9 cellular contexts compared by ENCODE assay signal in genomic region chr12:111812881-111813741, GRCh38. TPM values are rescaled to one million over a fixed set of nuclear protein-coding genes. Genes with fewer than 3 reads are reported as not detected.
DNase-seq lines count a peak whose midpoint lies in the region; ATAC-seq, FAIRE-seq and TF ChIP-seq lines count a peak whose summit lies in the region.
"Had no signal": no experiment of that assay in that cellular context is flagged by ENCODE, and none has a peak within 500 bp of the region (broad histone marks: within the 10 kb centered on the region; RNA-seq: fewer than 3 reads in every experiment).

No MANE protein-coding gene starts in this region.

- H3K23ac ChIP-seq in H1 (ENCODE audit: insufficient read length) = no peak overlapping the region
- no peak overlapping the region for H3K23ac ChIP-seq in mesendoderm (ENCODE audit: low read length)

- H3K36me3 ChIP-seq in H1 (ENCODE audit: control insufficient read depth in 2 of 4, insufficient read depth in 4 of 4, low read length in 3 of 4) (peaks cover 0 to 5% (median 0%) of the 10 kb centered on the region in 4 experiments; a peak in 1 of 8 replicates), mesendoderm (ENCODE audit: control insufficient read depth, insufficient read depth, low read length) (peaks cover 2% of the 10 kb centered on the region)

- H3K23me2 ChIP-seq in H1 (ENCODE audit: low read depth, low read length) = no peaks in the 10 kb centered on the region

- no peaks in the 10 kb centered on the region for H3K79me1 ChIP-seq in H1 (ENCODE audit: low read depth, low read length)
- no peaks in the 10 kb centered on the region for H3K79me1 ChIP-seq in mesendoderm (ENCODE audit: low read length)

- peak; percentile 71 for FAIRE-seq in H1 (lab: Jason Lieb, UNC)

- H2BK120ac ChIP-seq in H1 (replicated peaks; ENCODE audit: low read depth, low read length) = no peak overlapping the region
- H2BK120ac ChIP-seq in mesendoderm (ENCODE audit: low read depth, low read length) = no peak overlapping the region

- H3K4me3 ChIP-seq in H1 (ENCODE audit: extremely low read depth in 1 of 4, insufficient read depth in 2 of 4, low read depth in 3 of 4, low read length in 4 of 4) = no peak overlapping the region
- no peak overlapping the region for H3K4me3 ChIP-seq in mesendoderm (ENCODE audit: low read length)
- H3K4me3 ChIP-seq: skin epidermis had no signal

- H3K9me3 ChIP-seq in H1 (ENCODE audit: insufficient read depth in 2 of 2, low read depth in 1 of 2, low read length in 1 of 2) = no peaks in the 10 kb centered on the region

- no peak overlapping the region for H2BK20ac ChIP-seq in H1 (ENCODE audit: low read length)

- H4K8ac ChIP-seq in H1 (ENCODE audit: extremely low read depth, insufficient read depth, low read length) = no peak overlapping the region
- H4K8ac ChIP-seq in mesendoderm (ENCODE audit: low read depth, low read length) = no peak overlapping the region

- no peak overlapping the region for H4K91ac ChIP-seq in H1 (replicated peaks; ENCODE audit: insufficient read length, low read length)

- H3K56ac ChIP-seq in H1 (replicated peaks; ENCODE audit: insufficient read length, low read depth, low read length) (no peak overlapping the region), mesendoderm (ENCODE audit: low read length) (no peak overlapping the region)

- H3K4me1 ChIP-seq in H1 (replicated peaks in 1 of 4; ENCODE audit: control insufficient read depth in 3 of 4, insufficient read depth in 4 of 4, low read length in 3 of 4) = no peaks in the 10 kb centered on the region
- H3K4me1 ChIP-seq in mesendoderm (ENCODE audit: control insufficient read depth, low read depth, low read length) = no peaks in the 10 kb centered on the region

- peak; percentile 84 to 85 for TF ChIP-seq RAD21 in H1 (IDR thresholded peaks at IDR 0.05 in 1 of 2, conservative IDR thresholded peaks at IDR 0.05 in 1 of 2; ENCODE audit: low read depth in 2 of 2, low read length in 2 of 2)

- no peaks in the 10 kb centered on the region for H4K20me1 ChIP-seq in H1 (replicated peaks in 1 of 2; ENCODE audit: control insufficient read depth in 1 of 2, insufficient read depth in 2 of 2, low read length in 2 of 2)

- H3K27ac ChIP-seq in H1 (ENCODE audit: low read depth, low read length) (no peak overlapping the region), mesendoderm (ENCODE audit: low read depth, low read length) (no peak overlapping the region)
- H3K27ac ChIP-seq: skin epidermis had no signal

- no peak overlapping the region for H2BK12ac ChIP-seq in H1 (ENCODE audit: low read depth, low read length)

- ATAC-seq in HG03520 (IDR thresholded peaks at IDR 0.05; ENCODE audit: unreplicated experiment) = no peak

- TF ChIP-seq CTCF in GM12873 (IDR thresholded peaks at IDR 0.05; ENCODE audit: insufficient read depth, low read depth, low read length, missing control alignments) = peak; percentile 87
- peak; percentile 69 to 88 (median 86) for TF ChIP-seq CTCF in H1 (IDR thresholded peaks at IDR 0.05; ENCODE audit: control extremely low read depth in 1 of 3, insufficient read depth in 1 of 3, low read depth in 1 of 3, low read length in 3 of 3)

- TF ChIP-seq EP300 in H1 (IDR thresholded peaks at IDR 0.05; ENCODE audit: borderline replicate concordance in 1 of 2, low read depth in 2 of 2, low read length in 2 of 2) = no peak

- H2BK5ac ChIP-seq in H1 (ENCODE audit: low read depth, low read length) = no peak overlapping the region
- H2BK5ac ChIP-seq in mesendoderm (ENCODE audit: low read length) = no peak overlapping the region

- H4K5ac ChIP-seq in H1 (ENCODE audit: insufficient read length, low read depth, low read length) (no peak overlapping the region), mesendoderm (ENCODE audit: low read length) (no peak overlapping the region)

- H3K79me2 ChIP-seq in H1 (ENCODE audit: control insufficient read depth in 1 of 2, insufficient read depth in 2 of 2, low read length in 2 of 2) (no peaks in the 10 kb centered on the region), mesendoderm (ENCODE audit: control insufficient read depth, insufficient read depth, low read length) (no peaks in the 10 kb centered on the region)

- no peak for TF ChIP-seq POLR2A in H1 (IDR thresholded peaks at IDR 0.05; ENCODE audit: control extremely low read depth in 1 of 2, low read depth in 2 of 2, low read length in 2 of 2)

- peak; percentile 92 for DNase-seq in HT-29 (ENCODE audit: low spot score)
- DNase-seq in NOMO-1 treated with DMSO at 0.1 percent for 48 hours (lab: John Stamatoyannopoulos, UW; ENCODE audit: unreplicated experiment) = peak; percentile 79
- peak; percentile 8 to 30 for DNase-seq in activated CD8-positive, alpha-beta memory T cell treated with anti-CD3 and anti-CD28 coated beads for 1 hour (ENCODE audit: extremely low read depth in 1 of 2, low read depth in 1 of 2)
- peak; percentile 50 to 76 for DNase-seq in H1 (ENCODE audit: low read depth in 1 of 2, low spot score in 2 of 2)
- DNase-seq in mesendoderm = peak; percentile 88
- peak; percentile 16 to 21 for DNase-seq in stimulated activated CD8-positive, alpha-beta memory T cell treated with anti-CD3 and anti-CD28 coated beads, Interleukin-15, amount 100 ng/mL, for 4 hours (ENCODE audit: low read depth in 2 of 2)

- H3K4ac ChIP-seq in H1 (replicated peaks; ENCODE audit: insufficient read length, low read depth, low read length) (no peak overlapping the region), mesendoderm (ENCODE audit: low read depth, low read length) (no peak overlapping the region)

- H3K27me3 ChIP-seq in H1 (replicated peaks in 1 of 4; ENCODE audit: control insufficient read depth in 3 of 4, extremely low read depth in 1 of 4, insufficient read depth in 3 of 4, low read length in 3 of 4) (no peaks in the 10 kb centered on the region), mesendoderm (ENCODE audit: insufficient read depth, low read length, poor library complexity) (no peaks in the 10 kb centered on the region)

- CTCF ChIA-PET in H1 (lab: Charles Lee; ENCODE audit: partially characterized antibody) = interaction anchor here (0.6 to 9.0 kb wide), 43 partner anchors 9 to 1741 kb away, joined by 3 to 165 read pairs (median 5); partner anchors contain the start of gene ALDH2

- H2AK5ac ChIP-seq in H1 (ENCODE audit: low read depth, low read length) = no peak overlapping the region
- no peak overlapping the region for H2AK5ac ChIP-seq in mesendoderm (ENCODE audit: low read length)

- H3K4me2 ChIP-seq in H1 (ENCODE audit: insufficient read depth in 1 of 2, low read depth in 2 of 2, low read length in 2 of 2) (no peak overlapping the region), mesendoderm (ENCODE audit: low read length) (no peak overlapping the region)

- no peak overlapping the region for H2AFZ ChIP-seq in H1 (ENCODE audit: low read length)

- 40% methylated on average over 13 of the region's 13 CpGs; no CpG with 5 or more reads in 1 of the 2 experiments for WGBS in H1 (ENCODE audit: extremely low coverage in 1 of 2, insufficient coverage in 1 of 2, insufficient read length in 1 of 2, insufficient replicate concordance in 2 of 2, low coverage in 1 of 2, low lambda C conversion rate in 2 of 2, missing lambda C conversion rate in 1 of 2), 2 experiments
- no CpG with 5 or more reads among the region's 13 CpGs for WGBS in mesendoderm (ENCODE audit: extremely low coverage, insufficient coverage, low lambda C conversion rate)

- no peak overlapping the region for H3K14ac ChIP-seq in H1 (ENCODE audit: insufficient read length)

- H3K18ac ChIP-seq in H1 (ENCODE audit: extremely low read depth, low read length) (no peak overlapping the region), mesendoderm (ENCODE audit: low read length) (no peak overlapping the region)

- H2BK15ac ChIP-seq in H1 (ENCODE audit: low read length) (no peak overlapping the region), mesendoderm (replicated peaks; ENCODE audit: low read depth) (no peak overlapping the region)

- POLR2A ChIA-PET in H1 (lab: Charles Lee; ENCODE audit: partially characterized antibody) = interaction anchor here (0.6 to 2.3 kb wide), 18 partner anchors 10 to 210 kb away, joined by 3 to 11 read pairs (median 4); partner anchors contain the start of genes ALDH2 and MAPKAPK5

- H3K9ac ChIP-seq in H1 (replicated peaks in 1 of 4; ENCODE audit: extremely low read depth in 1 of 4, low read depth in 3 of 4, low read length in 3 of 4) = no peak overlapping the region
- no peak overlapping the region for H3K9ac ChIP-seq in mesendoderm (ENCODE audit: low read length)

TF ChIP-seq in H1, 55 proteins besides CTCF, POLR2A, EP300 and RAD21 (continues in another document):
- TF ChIP-seq USF2 (IDR thresholded peaks at IDR 0.05; ENCODE audit: low read length) = no peak

RNA-seq across cellular contexts. Expression of gene MAPKAPK5, which starts 28.9 kb away (rescaled TPM):
- total RNA-seq in HT-29 (2014; rRNA removed; shearing (Covaris generic)) = 87.7 and 117 TPM in 2 replicates
- 90.8 and 91.5 TPM in 2 replicates for total RNA-seq in H1 (2021; fragmentation: NEBNext Ultra II Directional; extraction: Animal tissue kit (Norgen Biotek cat#: 25700))
- polyA plus RNA-seq in H1 (2011; rRNA removed) = 33.8 and 40.0 TPM in 2 replicates
- 61.6 TPM for polyA plus RNA-seq in H1 (2011; cell fraction: cytosol; rRNA removed)
- 71.2 TPM for polyA plus RNA-seq in H1 (2011; cell fraction: nucleus; rRNA removed)
- polyA plus RNA-seq in H1 (2012, experiment 1 of 2) = 58.3 to 69.9 TPM (median 62.5 TPM) in 4 replicates
- polyA plus RNA-seq in H1 (2012, experiment 2 of 2) = 20.3 TPM
- polyA plus RNA-seq in H1 (2013, experiment 1 of 2) = 34.8 TPM
- 34.6 TPM for polyA plus RNA-seq in H1 (2013, experiment 2 of 2)
- polyA minus RNA-seq in H1 (2011; rRNA and poly(A)+ RNA removed) = 87.2 and 98.8 TPM in 2 replicates
- 31.6 TPM for polyA minus RNA-seq in H1 (2011; cell fraction: cytosol; rRNA and poly(A)+ RNA removed)
- polyA minus RNA-seq in H1 (2011; cell fraction: nucleus; rRNA and poly(A)+ RNA removed) = 96.5 TPM
- polyA plus RNA-seq in mesendoderm (2013, experiment 1 of 2) = 35.8 TPM
- polyA plus RNA-seq in mesendoderm (2013, experiment 2 of 2) = 34.7 TPM

RNA-seq across cellular contexts. Expression of gene ALDH2, which starts 46.4 kb away (rescaled TPM):
- total RNA-seq in HT-29 (2014; rRNA removed; shearing (Covaris generic)) = 70.9 and 94.6 TPM in 2 replicates
- total RNA-seq in H1 (2021; fragmentation: NEBNext Ultra II Directional; extraction: Animal tissue kit (Norgen Biotek cat#: 25700)) = 40.4 and 43.8 TPM in 2 replicates
- 25.4 and 31.3 TPM in 2 replicates for polyA plus RNA-seq in H1 (2011; rRNA removed)
- 37.7 TPM for polyA plus RNA-seq in H1 (2011; cell fraction: cytosol; rRNA removed)
- polyA plus RNA-seq in H1 (2011; cell fraction: nucleus; rRNA removed) = 41.1 TPM
- 46.3 to 57.1 TPM (median 49.9 TPM) in 4 replicates for polyA plus RNA-seq in H1 (2012, experiment 1 of 2)
- polyA plus RNA-seq in H1 (2012, experiment 2 of 2) = 26.2 TPM
- polyA plus RNA-seq in H1 (2013, experiment 1 of 2) = 11.5 TPM
- 11.0 TPM for polyA plus RNA-seq in H1 (2013, experiment 2 of 2)
- polyA minus RNA-seq in H1 (2011; rRNA and poly(A)+ RNA removed) = 25.8 and 36.1 TPM in 2 replicates
- 28.1 TPM for polyA minus RNA-seq in H1 (2011; cell fraction: cytosol; rRNA and poly(A)+ RNA removed)
- polyA minus RNA-seq in H1 (2011; cell fraction: nucleus; rRNA and poly(A)+ RNA removed) = 13.7 TPM
- polyA plus RNA-seq in mesendoderm (2013, experiment 1 of 2) = 9.7 TPM
- polyA plus RNA-seq in mesendoderm (2013, experiment 2 of 2) = 9.5 TPM

Comparison
In these comparisons a context has a peak if more than half of its experiments do, and no peak if none do; other contexts are left out.
1. DNase-seq: peak in every context shown above with its lines; median percentile 92 in HT-29; 88 in mesendoderm; 79 in NOMO-1 treated with DMSO at 0.1 percent for 48 hours; 63 in H1; 19 in activated CD8-positive, alpha-beta memory T cell treated with anti-CD3 and anti-CD28 coated beads for 1 hour; 18 in stimulated activated CD8-positive, alpha-beta memory T cell treated with anti-CD3 and anti-CD28 coated beads, Interleukin-15, amount 100 ng/mL, for 4 hours.